Comparison of ENCODE assay signal across 12 cellular contexts in genomic region chr1:201502511-201502857, GRCh38. TPM values are rescaled to one million over a fixed set of nuclear protein-coding genes. Genes with fewer than 3 reads are reported as not detected.
A peak's percentile ranks its signal among the peaks of the same experiment; 100 is the strongest.
DNase-seq lines count a peak whose midpoint lies in the region; ATAC-seq, FAIRE-seq and TF ChIP-seq lines count a peak whose summit lies in the region.
"Had no signal": no experiment of that assay in that cellular context is flagged by ENCODE, and none has a peak within 500 bp of the region (broad histone marks: within the 10 kb centered on the region; RNA-seq: fewer than 3 reads in every experiment).

No MANE protein-coding gene starts in this region.

- TF ChIP-seq CTCF in astrocyte (IDR thresholded peaks at IDR 0.05; ENCODE audit: insufficient read depth, low read depth, low read length) (no peak), right lobe of liver (IDR thresholded peaks at IDR 0.05) (no peak), smooth muscle cell (IDR thresholded peaks at IDR 0.05; ENCODE audit: borderline replicate concordance, insufficient read depth, poor library complexity, severe bottlenecking) (no peak)

- no peaks in the 10 kb centered on the region for H3K9me3 Mint-ChIP-seq in astrocyte (ENCODE audit: unreplicated experiment)
- H3K9me3 Mint-ChIP-seq: endodermal cell had no signal

- peaks cover 5% of the 10 kb centered on the region for H3K36me3 Mint-ChIP-seq in astrocyte (ENCODE audit: low read depth, unreplicated experiment)

- peak overlapping the region; percentile 97 for H3K27ac ChIP-seq in GM23248
- peak overlapping the region; percentile 97 for H3K27ac ChIP-seq in astrocyte (ENCODE audit: low read depth, low read length)
- H3K27ac ChIP-seq in right lobe of liver = peak overlapping the region; percentile 67 to 94 (median 94)
- peak overlapping the region; percentile 98 for H3K27ac ChIP-seq in smooth muscle cell (ENCODE audit: low read depth)
- H3K27ac ChIP-seq: BLaER1 treated with 17β-estradiol and CSF1 and Interleukin-3, amounts not matched to agents 10 nM and 100 nM had no signal

- FAIRE-seq in astrocyte (lab: Jason Lieb, UNC) = no peak

- intact Hi-C loops in right lobe of liver (cut with DNase I) = no loop called here

- in situ Hi-C loops in GM23248 (cut with MboI) = no loop called here

- H2AFZ ChIP-seq in GM23248 = no peak overlapping the region
- no peak overlapping the region for H2AFZ ChIP-seq in astrocyte (ENCODE audit: low read depth, low read length)
- H2AFZ ChIP-seq in smooth muscle cell (ENCODE audit: low read depth) = no peak overlapping the region

- no peaks in the 10 kb centered on the region for H4K20me1 ChIP-seq in GM23248 (ENCODE audit: insufficient read depth)
- H4K20me1 ChIP-seq in astrocyte (ENCODE audit: insufficient read depth, low read length) = peaks cover 61% of the 10 kb centered on the region
- peaks cover 34% of the 10 kb centered on the region for H4K20me1 ChIP-seq in smooth muscle cell (ENCODE audit: low read depth)

- H3K36me3 ChIP-seq in GM23248 (ENCODE audit: low read depth) = peaks cover 5% of the 10 kb centered on the region; the same call in 1 of the 2 replicates
- peaks cover 10% of the 10 kb centered on the region for H3K36me3 ChIP-seq in astrocyte (ENCODE audit: insufficient read depth, low read length)
- H3K36me3 ChIP-seq in right lobe of liver = no peaks in the 10 kb centered on the region
- H3K36me3 ChIP-seq in smooth muscle cell (ENCODE audit: low read depth) = no peaks in the 10 kb centered on the region

- no peak overlapping the region for H3K4me3 Mint-ChIP-seq in astrocyte (ENCODE audit: unreplicated experiment)
- H3K4me3 Mint-ChIP-seq: endodermal cell had no signal

- TF ChIP-seq POLR2A in right lobe of liver (IDR thresholded peaks at IDR 0.05) = no peak

- peak overlapping the region; percentile 98 for H3K27ac Mint-ChIP-seq in astrocyte (ENCODE audit: unreplicated experiment)

- H3K4me2 ChIP-seq in GM23248 (ENCODE audit: unreplicated experiment) (peak overlapping the region; percentile 100), astrocyte (ENCODE audit: low read length) (peak overlapping the region; percentile 99), smooth muscle cell (peak overlapping the region; percentile 77)

- H3K9ac ChIP-seq in GM23248 = peak overlapping the region; percentile 93
- H3K9ac ChIP-seq in astrocyte (ENCODE audit: low read length) = peak overlapping the region; percentile 93
- H3K9ac ChIP-seq in smooth muscle cell (ENCODE audit: low read depth) = peak overlapping the region; percentile 64

- H3K9me3 ChIP-seq in GM23248 (ENCODE audit: low read depth) (no peaks in the 10 kb centered on the region), astrocyte (ENCODE audit: insufficient read depth, low read depth, low read length) (no peaks in the 10 kb centered on the region), right lobe of liver (no peaks in the 10 kb centered on the region), smooth muscle cell (replicated peaks; ENCODE audit: low read depth) (no peaks in the 10 kb centered on the region)
- H3K9me3 ChIP-seq: BLaER1 treated with 17β-estradiol and CSF1 and Interleukin-3, amounts not matched to agents 10 nM and 100 nM had no signal

- no peaks in the 10 kb centered on the region for H3K27me3 Mint-ChIP-seq in astrocyte (ENCODE audit: low read depth, unreplicated experiment)

- H3K27me3 ChIP-seq in GM23248 (replicated peaks; ENCODE audit: insufficient read depth) = no peaks in the 10 kb centered on the region
- no peaks in the 10 kb centered on the region for H3K27me3 ChIP-seq in astrocyte (ENCODE audit: insufficient read depth, low read length)
- H3K27me3 ChIP-seq in right lobe of liver = no peaks in the 10 kb centered on the region
- H3K27me3 ChIP-seq in smooth muscle cell (ENCODE audit: low read depth) = no peaks in the 10 kb centered on the region
- H3K27me3 ChIP-seq: BLaER1 treated with 17β-estradiol and CSF1 and Interleukin-3, amounts not matched to agents 10 nM and 100 nM had no signal

- H3F3A ChIP-seq in GM23248 (ENCODE audit: insufficient read depth) (peaks cover 52% of the 10 kb centered on the region), smooth muscle cell (ENCODE audit: low read depth) (peaks cover 33% of the 10 kb centered on the region)

- H3K4me1 Mint-ChIP-seq in astrocyte (ENCODE audit: low read depth, unreplicated experiment) = peaks cover 57% of the 10 kb centered on the region

- no peak overlapping the region for H3K4me3 ChIP-seq in GM23248
- no peak overlapping the region for H3K4me3 ChIP-seq in astrocyte (ENCODE audit: insufficient read depth, low read depth, low read length)
- no peak overlapping the region for H3K4me3 ChIP-seq in right lobe of liver
- no peak overlapping the region for H3K4me3 ChIP-seq in smooth muscle cell
- H3K4me3 ChIP-seq: BLaER1 treated with 17β-estradiol and CSF1 and Interleukin-3, amounts not matched to agents 10 nM and 100 nM had no signal

- WGBS in GM23248 (ENCODE audit: low coverage in 1 of 2, low lambda C conversion rate in 2 of 2, missing lambda C conversion rate in 2 of 2), 2 experiments = 84 to 89% methylated on average over 3 of the region's 3 CpGs
- WGBS in right lobe of liver (ENCODE audit: insufficient coverage, low coverage, low lambda C conversion rate, missing lambda C conversion rate) = 43% methylated on average over 2 of the region's 3 CpGs
- WGBS in smooth muscle cell (ENCODE audit: low lambda C conversion rate) = 90% methylated on average over 3 of the region's 3 CpGs

- peaks cover 58% of the 10 kb centered on the region for H3K4me1 ChIP-seq in GM23248 (ENCODE audit: insufficient read depth)
- H3K4me1 ChIP-seq in astrocyte (ENCODE audit: insufficient read depth, low read length) = peaks cover 71% of the 10 kb centered on the region
- peaks cover 0 to 92% (median 34%) of the 10 kb centered on the region in 4 donors for H3K4me1 ChIP-seq in right lobe of liver
- peaks cover 46% of the 10 kb centered on the region for H3K4me1 ChIP-seq in smooth muscle cell (ENCODE audit: low read depth)

- DNase-seq in GM23248 (peak; percentile 0), astrocyte (ENCODE audit: low read depth) (no peak), right lobe of liver (no peak), smooth muscle cell (lab: John Stamatoyannopoulos, UW; ENCODE audit: unreplicated experiment) (no peak), NCI-H69 (lab: John Stamatoyannopoulos, UW) (no peak)
- no peak for DNase-seq in activated naive CD4-positive, alpha-beta T cell treated with Interleukin-2 at 50 U/mL for 16 hours
- DNase-seq: activated CD4-positive, alpha-beta T cell treated with anti-CD3 and anti-CD28 coated beads for 4 hours; NCI-H446 had no signal

- ATAC-seq in right lobe of liver (peak in 2 of 4 donors; percentile 2 to 8), GM18873 (IDR thresholded peaks at IDR 0.05; ENCODE audit: low FRiP score, unreplicated experiment) (no peak), HG03354 (IDR thresholded peaks at IDR 0.05; ENCODE audit: poor library complexity, severe bottlenecking, unreplicated experiment) (no peak)

- H3K9me2 ChIP-seq in GM23248 (ENCODE audit: insufficient read depth) = no peaks in the 10 kb centered on the region

- H3K79me2 ChIP-seq in GM23248 (ENCODE audit: insufficient read depth) = peaks cover 97% of the 10 kb centered on the region
- peaks cover 100% of the 10 kb centered on the region for H3K79me2 ChIP-seq in astrocyte (ENCODE audit: insufficient read depth, low read length)
- H3K79me2 ChIP-seq in smooth muscle cell (ENCODE audit: low read depth) = peaks cover 78% of the 10 kb centered on the region

RNA-seq across cellular contexts. Expression of gene CSRP1, which starts 4.4 kb away (rescaled TPM):
- 1,160 and 1,256 TPM in 2 replicates for total RNA-seq in GM23248 (2014; rRNA removed; shearing (Covaris generic))
- polyA plus RNA-seq in GM23248 (2016; fragmentation: Nextera tagmentation; extraction: Ambion mirVana) (510 and 529 TPM in 2 replicates), smooth muscle cell (202 and 215 TPM in 2 replicates)
- total RNA-seq in astrocyte (289 and 317 TPM in 2 replicates), right lobe of liver (100 to 1,000 TPM in 2 of 6 experiments, 10 to 100 TPM in 4; 54.9 to 158 (median 87.0) TPM), smooth muscle cell (317 and 345 TPM in 2 replicates)

RNA-seq across cellular contexts. Expression of gene PHLDA3, which starts 33.5 kb away (rescaled TPM):
- 148 and 162 TPM in 2 replicates for total RNA-seq in GM23248 (2014; rRNA removed; shearing (Covaris generic))
- 112 and 117 TPM in 2 replicates for polyA plus RNA-seq in GM23248 (2016; fragmentation: Nextera tagmentation; extraction: Ambion mirVana)
- 150 and 152 TPM in 2 replicates for total RNA-seq in astrocyte
- 10 to 100 TPM in 1 of 6 experiments, 1 to 10 TPM in 5; 1.0 to 10.9 (median 2.7) TPM for total RNA-seq in right lobe of liver
- 87.8 and 130 TPM in 2 replicates for total RNA-seq in smooth muscle cell
- polyA plus RNA-seq in smooth muscle cell = 340 and 343 TPM in 2 replicates

RNA-seq across cellular contexts. Expression of gene NAV1, which starts 36.4 kb away (rescaled TPM):
- total RNA-seq in GM23248 (2014; rRNA removed; shearing (Covaris generic)) = 79.0 and 81.8 TPM in 2 replicates
- polyA plus RNA-seq in GM23248 (2016; fragmentation: Nextera tagmentation; extraction: Ambion mirVana) (74.7 and 75.6 TPM in 2 replicates), smooth muscle cell (65.2 and 71.1 TPM in 2 replicates)
- total RNA-seq in astrocyte (79.7 and 85.2 TPM in 2 replicates), right lobe of liver (1 to 10 TPM; 2.1 to 7.4 (median 3.7) TPM), smooth muscle cell (52.3 and 60.1 TPM in 2 replicates)
